Comparison of ENCODE assay signal across 8 cellular contexts in genomic region chr17:39979865-39980401, GRCh38. TPM values are rescaled to one million over a fixed set of nuclear protein-coding genes. Genes with fewer than 3 reads are reported as not detected.
DNase-seq lines count a peak whose midpoint lies in the region; TF ChIP-seq lines count a peak whose summit lies in the region.

No MANE protein-coding gene starts in this region.

- H3K36me3 Mint-ChIP-seq in activated CD4-positive, alpha-beta T cell treated with anti-CD3 and anti-CD28 coated beads, Interleukin-2, amount 10 ng/mL, durations not matched to agents 24 days and 14 days (ENCODE audit: low read depth), result peaks cover 17% of the 10 kb centered on the region
- H3K36me3 Mint-ChIP-seq in H9 (ENCODE audit: insufficient read depth in 1 of 3, low read depth in 3 of 3) (peaks cover 12 to 20% (median 17%) of the 10 kb centered on the region in 3 experiments; a peak in 6 of 7 replicates), glutamatergic neuron (ENCODE audit: unreplicated experiment) (no peaks in the 10 kb centered on the region), progenitor cell of endocrine pancreas (ENCODE audit: insufficient read depth) (peaks cover 5% of the 10 kb centered on the region)
- H3K36me3 Mint-ChIP-seq in activated CD4-positive, alpha-beta memory T cell treated with anti-CD3 and anti-CD28 coated beads, Interleukin-2, amount 10 ng/mL, durations not matched to agents 7 days and 5 days (ENCODE audit: low read depth), result peaks cover 21% of the 10 kb centered on the region

- TF ChIP-seq CTCF in H9 (conservative IDR thresholded peaks at IDR 0.05), result no peak; the same call in 2 of the 3 replicates
- TF ChIP-seq CTCF in glutamatergic neuron (IDR thresholded peaks at IDR 0.05; ENCODE audit: partially characterized antibody, unreplicated experiment), result no peak
- TF ChIP-seq CTCF in progenitor cell of endocrine pancreas (IDR thresholded peaks at IDR 0.05; ENCODE audit: unreplicated experiment), result peak; percentile 26

- H3K9me3 ChIP-seq in H9 (ENCODE audit: control insufficient read depth, low read depth, low read length), result no peaks in the 10 kb centered on the region

- intact Hi-C loops in activated CD4-positive, alpha-beta T cell treated with anti-CD3 and anti-CD28 coated beads, Interleukin-2, amount 10 ng/mL, durations not matched to agents 24 days and 14 days (cut with micrococcal nuclease), result loop anchor here (1.0 kb wide), 8 partner anchors 21 to 358 kb away; partner anchors contain the start of genes LRRC3C, MED24, MIEN1 and ORMDL3

- WGBS in H9 (ENCODE audit: extremely low coverage, insufficient read length, low lambda C conversion rate), result no CpG with 5 or more reads among the region's 12 CpGs

- peak overlapping the region; percentile 45 for H3K18ac ChIP-seq in H9 (ENCODE audit: insufficient read length, low read depth, low read length)

- H3K27ac ChIP-seq in H9 (ENCODE audit: insufficient read length, low read depth, low read length), result peak overlapping the region; percentile 36

- POLR2A ChIA-PET in activated CD4-positive, alpha-beta memory T cell treated with anti-CD3 and anti-CD28 coated beads, Interleukin-2, amount 10 ng/mL, durations not matched to agents 7 days and 5 days (lab: Charles Lee), result interaction anchor here (0.6 to 3.0 kb wide), 50 partner anchors 9 to 540 kb away, joined by 3 to 26 read pairs (median 4); partner anchors contain the start of genes CDK12, GSDMA, LRRC3C and MIEN1
- POLR2A ChIA-PET in HEK293T (lab: Yijun Ruan, JAX), result interaction anchor here (0.6 to 3.3 kb wide), 22 partner anchors 8 to 292 kb away, joined by 3 to 30 read pairs (median 3); partner anchors contain the start of genes MED24 and PGAP3

- no peaks in the 10 kb centered on the region for H3K27me3 ChIP-seq in H9 (ENCODE audit: insufficient read depth, low read length)

- peaks cover 2% of the 10 kb centered on the region for H3K79me1 ChIP-seq in H9 (ENCODE audit: insufficient read depth, low read depth, low read length, poor library complexity, severe bottlenecking)

- H2BK5ac ChIP-seq in H9 (ENCODE audit: insufficient read length, low read length), result no peak overlapping the region

- no peaks in the 10 kb centered on the region for H3K9me3 Mint-ChIP-seq in activated CD4-positive, alpha-beta T cell treated with anti-CD3 and anti-CD28 coated beads, Interleukin-2, amount 10 ng/mL, durations not matched to agents 24 days and 14 days
- H3K9me3 Mint-ChIP-seq in H9 (no peaks in the 10 kb centered on the region), glutamatergic neuron (ENCODE audit: unreplicated experiment) (peaks cover 2% of the 10 kb centered on the region), progenitor cell of endocrine pancreas (ENCODE audit: low read depth) (no peaks in the 10 kb centered on the region)
- no peaks in the 10 kb centered on the region for H3K9me3 Mint-ChIP-seq in activated CD4-positive, alpha-beta memory T cell treated with anti-CD3 and anti-CD28 coated beads, Interleukin-2, amount 10 ng/mL, durations not matched to agents 7 days and 5 days

- no peak overlapping the region for H3T11ph ChIP-seq in H9 (ENCODE audit: low read length)

- H2BK15ac ChIP-seq in H9 (ENCODE audit: low read depth, low read length), result no peak overlapping the region

- CTCF ChIA-PET in activated CD4-positive, alpha-beta memory T cell treated with anti-CD3 and anti-CD28 coated beads, Interleukin-2, amount 10 ng/mL, durations not matched to agents 7 days and 5 days (lab: Charles Lee), result interaction anchor here (0.7 to 4.3 kb wide), 31 partner anchors 12 to 358 kb away, joined by 3 to 72 read pairs (median 5); partner anchors contain the start of genes GSDMA, LRRC3C, MED24 and MIEN1
- CTCF ChIA-PET in HEK293T (lab: Yijun Ruan, JAX), result interaction anchor here (1.0 to 1.6 kb wide), 3 partner anchors 19 to 34 kb away, joined by 3 to 9 read pairs (median 5); no protein-coding TSS in a partner anchor

- peak overlapping the region; percentile 10; the same call in 1 of the 2 replicates for H3K14ac ChIP-seq in H9 (ENCODE audit: insufficient read depth, low read length)

- H3K4me2 ChIP-seq in H9 (ENCODE audit: insufficient read depth, insufficient read length, low read length), result peak overlapping the region; percentile 78

- H3K4me1 Mint-ChIP-seq in activated CD4-positive, alpha-beta T cell treated with anti-CD3 and anti-CD28 coated beads, Interleukin-2, amount 10 ng/mL, durations not matched to agents 24 days and 14 days, result peaks cover 28% of the 10 kb centered on the region
- peaks cover 23 to 28% of the 10 kb centered on the region in 2 experiments for H3K4me1 Mint-ChIP-seq in H9
- H3K4me1 Mint-ChIP-seq in activated CD4-positive, alpha-beta memory T cell treated with anti-CD3 and anti-CD28 coated beads, Interleukin-2, amount 10 ng/mL, durations not matched to agents 7 days and 5 days, result peaks cover 33% of the 10 kb centered on the region
- peaks cover 12% of the 10 kb centered on the region for H3K4me1 Mint-ChIP-seq in glutamatergic neuron (ENCODE audit: low read depth, unreplicated experiment)
- peaks cover 11% of the 10 kb centered on the region for H3K4me1 Mint-ChIP-seq in progenitor cell of endocrine pancreas (ENCODE audit: low read depth)

- H4K5ac ChIP-seq in H9 (ENCODE audit: insufficient read length, low read depth, low read length), result no peak overlapping the region

- peaks cover 12% of the 10 kb centered on the region for H3K79me2 ChIP-seq in H9 (ENCODE audit: insufficient read depth, low read length)

- no peak overlapping the region for H2BK20ac ChIP-seq in H9 (ENCODE audit: low read depth, low read length, poor library complexity, severe bottlenecking)

- no peak overlapping the region for H3K56ac ChIP-seq in H9 (ENCODE audit: insufficient read length, low read depth, low read length)

- H3K9ac ChIP-seq in H9 (ENCODE audit: extremely low read depth, insufficient read length, low read length), result peak overlapping the region; percentile 60

- peak overlapping the region; percentile 91 for H3K4me3 Mint-ChIP-seq in activated CD4-positive, alpha-beta T cell treated with anti-CD3 and anti-CD28 coated beads, Interleukin-2, amount 10 ng/mL, durations not matched to agents 24 days and 14 days
- H3K4me3 Mint-ChIP-seq in H9 (peak overlapping the region; percentile 96 to 98), glutamatergic neuron (ENCODE audit: unreplicated experiment) (peak overlapping the region; percentile 94), progenitor cell of endocrine pancreas (ENCODE audit: low read depth) (peak overlapping the region; percentile 86)
- H3K4me3 Mint-ChIP-seq in activated CD4-positive, alpha-beta memory T cell treated with anti-CD3 and anti-CD28 coated beads, Interleukin-2, amount 10 ng/mL, durations not matched to agents 7 days and 5 days, result peak overlapping the region; percentile 91

- no peaks in the 10 kb centered on the region for H4K20me1 ChIP-seq in H9 (ENCODE audit: control insufficient read depth, insufficient read depth, insufficient read length)

- H3K4me1 ChIP-seq in H9 (ENCODE audit: insufficient read depth, low read length), result peaks cover 8% of the 10 kb centered on the region

- no peak overlapping the region for H2BK120ac ChIP-seq in H9 (ENCODE audit: low read depth, low read length, poor library complexity, severe bottlenecking)

- no peak overlapping the region for H2BK12ac ChIP-seq in H9 (ENCODE audit: insufficient read length, low read depth, low read length)

- no peak overlapping the region for H2AK5ac ChIP-seq in H9 (ENCODE audit: insufficient read length, low read length)

- no peak overlapping the region for H4K8ac ChIP-seq in H9 (replicated peaks; ENCODE audit: insufficient read length, low read depth, low read length)

- H2AFZ ChIP-seq in H9 (ENCODE audit: low read length), result no peak overlapping the region

- H3K27ac Mint-ChIP-seq in activated CD4-positive, alpha-beta T cell treated with anti-CD3 and anti-CD28 coated beads, Interleukin-2, amount 10 ng/mL, durations not matched to agents 24 days and 14 days, result peak overlapping the region; percentile 92
- H3K27ac Mint-ChIP-seq in H9 (peak overlapping the region; percentile 86 to 99 (median 96)), glutamatergic neuron (ENCODE audit: unreplicated experiment) (peak overlapping the region; percentile 89), progenitor cell of endocrine pancreas (peak overlapping the region; percentile 96)
- H3K27ac Mint-ChIP-seq in activated CD4-positive, alpha-beta memory T cell treated with anti-CD3 and anti-CD28 coated beads, Interleukin-2, amount 10 ng/mL, durations not matched to agents 7 days and 5 days, result peak overlapping the region; percentile 82

- no peak overlapping the region for H3K4ac ChIP-seq in H9 (ENCODE audit: low read depth, low read length)

- peaks cover 12% of the 10 kb centered on the region for H3K23me2 ChIP-seq in H9 (ENCODE audit: insufficient read length, low read depth, low read length, poor library complexity, severe bottlenecking)

- DNase-seq in activated CD4-positive, alpha-beta T cell treated with anti-CD3 and anti-CD28 coated beads, Interleukin-2, amount 10 ng/mL, durations not matched to agents 24 days and 14 days, result no peak
- DNase-seq in activated CD4-positive, alpha-beta T cell treated with anti-CD3 and anti-CD28 coated beads for 4 hours, result no peak
- peak; percentile 68 for DNase-seq in H9
- DNase-seq in NCI-H1436 (lab: John Stamatoyannopoulos, UW), result peak; percentile 58
- no peak for DNase-seq in activated CD4-positive, alpha-beta memory T cell treated with anti-CD3 and anti-CD28 coated beads, Interleukin-2, amount 10 ng/mL, durations not matched to agents 7 days and 5 days
- DNase-seq in glutamatergic neuron, result peak; percentile 29
- DNase-seq in progenitor cell of endocrine pancreas (ENCODE audit: low spot score, unreplicated experiment), result peak; percentile 13
- no peak for DNase-seq in HEK293T (ENCODE audit: extremely low spot score)

- no peak overlapping the region for H3K23ac ChIP-seq in H9 (ENCODE audit: insufficient read length, low read depth, low read length)

- peaks cover 9% of the 10 kb centered on the region for H3K27me3 Mint-ChIP-seq in activated CD4-positive, alpha-beta T cell treated with anti-CD3 and anti-CD28 coated beads, Interleukin-2, amount 10 ng/mL, durations not matched to agents 24 days and 14 days
- H3K27me3 Mint-ChIP-seq in H9 (ENCODE audit: low read depth) (peaks cover 2% of the 10 kb centered on the region; the same call in 1 of the 2 replicates), glutamatergic neuron (ENCODE audit: unreplicated experiment) (peaks cover 11% of the 10 kb centered on the region), progenitor cell of endocrine pancreas (peaks cover 9% of the 10 kb centered on the region)
- H3K27me3 Mint-ChIP-seq in activated CD4-positive, alpha-beta memory T cell treated with anti-CD3 and anti-CD28 coated beads, Interleukin-2, amount 10 ng/mL, durations not matched to agents 7 days and 5 days, result peaks cover 13% of the 10 kb centered on the region

- H4K91ac ChIP-seq in H9 (ENCODE audit: insufficient read length, low read depth, low read length), result no peak overlapping the region

RNA-seq across cellular contexts. Expression of gene PSMD3, which starts 0.7 kb away (rescaled TPM):
- total RNA-seq in activated CD4-positive, alpha-beta T cell treated with anti-CD3 and anti-CD28 coated beads, Interleukin-2, amount 10 ng/mL, durations not matched to agents 24 days and 14 days, result 199 and 204 TPM in 2 replicates
- 174 and 177 TPM in 2 replicates for total RNA-seq in H9 (2021)
- 10 to 100 TPM; 90.3 to 92.2 TPM for total RNA-seq in activated CD4-positive, alpha-beta memory T cell treated with anti-CD3 and anti-CD28 coated beads, Interleukin-2, amount 10 ng/mL, durations not matched to agents 7 days and 5 days
- total RNA-seq in glutamatergic neuron (ENCODE audit: unreplicated experiment), result 113 TPM
- total RNA-seq in progenitor cell of endocrine pancreas, result 117 and 119 TPM in 2 replicates

RNA-seq across cellular contexts. Expression of gene GSDMA, which starts 17.1 kb away (rescaled TPM):
- total RNA-seq in activated CD4-positive, alpha-beta T cell treated with anti-CD3 and anti-CD28 coated beads, Interleukin-2, amount 10 ng/mL, durations not matched to agents 24 days and 14 days, result 0.69 and 0.84 TPM in 2 replicates
- total RNA-seq in H9 (2021) (not detected in 2 replicates), glutamatergic neuron (ENCODE audit: unreplicated experiment) (not detected), progenitor cell of endocrine pancreas (not detected in 2 replicates)
- under 1 TPM; 0.33 to 0.78 TPM for total RNA-seq in activated CD4-positive, alpha-beta memory T cell treated with anti-CD3 and anti-CD28 coated beads, Interleukin-2, amount 10 ng/mL, durations not matched to agents 7 days and 5 days

RNA-seq across cellular contexts. Expression of gene CSF3, which starts 35.3 kb away (rescaled TPM):
- total RNA-seq in activated CD4-positive, alpha-beta T cell treated with anti-CD3 and anti-CD28 coated beads, Interleukin-2, amount 10 ng/mL, durations not matched to agents 24 days and 14 days, result not detected in 2 replicates
- not detected in 2 replicates for total RNA-seq in H9 (2021)
- not detected for total RNA-seq in activated CD4-positive, alpha-beta memory T cell treated with anti-CD3 and anti-CD28 coated beads, Interleukin-2, amount 10 ng/mL, durations not matched to agents 7 days and 5 days
- total RNA-seq in glutamatergic neuron (ENCODE audit: unreplicated experiment), result not detected
- total RNA-seq in progenitor cell of endocrine pancreas, result not detected in 2 replicates

RNA-seq across cellular contexts. Expression of gene LRRC3C, which starts 52.4 kb away (rescaled TPM):
- total RNA-seq in activated CD4-positive, alpha-beta T cell treated with anti-CD3 and anti-CD28 coated beads, Interleukin-2, amount 10 ng/mL, durations not matched to agents 24 days and 14 days, result not detected in 2 replicates
- total RNA-seq in H9 (2021), result not detected in 2 replicates
- not detected for total RNA-seq in activated CD4-positive, alpha-beta memory T cell treated with anti-CD3 and anti-CD28 coated beads, Interleukin-2, amount 10 ng/mL, durations not matched to agents 7 days and 5 days
- not detected for total RNA-seq in glutamatergic neuron (ENCODE audit: unreplicated experiment)
- total RNA-seq in progenitor cell of endocrine pancreas, result not detected in 2 replicates

RNA-seq across cellular contexts. Expression of gene ORMDL3, which starts 52.5 kb away (rescaled TPM):
- total RNA-seq in activated CD4-positive, alpha-beta T cell treated with anti-CD3 and anti-CD28 coated beads, Interleukin-2, amount 10 ng/mL, durations not matched to agents 24 days and 14 days, result 65.7 and 65.8 TPM in 2 replicates
- 58.6 and 63.3 TPM in 2 replicates for total RNA-seq in H9 (2021)
- 100 to 1,000 TPM; 104 to 111 TPM for total RNA-seq in activated CD4-positive, alpha-beta memory T cell treated with anti-CD3 and anti-CD28 coated beads, Interleukin-2, amount 10 ng/mL, durations not matched to agents 7 days and 5 days
- 70.9 TPM for total RNA-seq in glutamatergic neuron (ENCODE audit: unreplicated experiment)
- total RNA-seq in progenitor cell of endocrine pancreas, result 80.4 and 87.6 TPM in 2 replicates

Comparison
In these comparisons a context has a peak if more than half of its experiments do, and no peak if none do; other contexts are left out.
1. DNase-seq: peak in H9 (single experiment), NCI-H1436 (single experiment), glutamatergic neuron (single experiment) and progenitor cell of endocrine pancreas (single experiment); none in activated CD4-positive, alpha-beta T cell treated with anti-CD3 and anti-CD28 coated beads, Interleukin-2, amount 10 ng/mL, durations not matched to agents 24 days and 14 days (single experiment), activated CD4-positive, alpha-beta T cell treated with anti-CD3 and anti-CD28 coated beads for 4 hours (0 of 2), activated CD4-positive, alpha-beta memory T cell treated with anti-CD3 and anti-CD28 coated beads, Interleukin-2, amount 10 ng/mL, durations not matched to agents 7 days and 5 days (single experiment) and HEK293T (single experiment).
2. Peak in every context shown above with its lines, with median percentiles within 50 percentile points of each other: H3K27ac Mint-ChIP-seq and H3K4me3 Mint-ChIP-seq.